In genomic region chr12:2264622-2265306, GRCh38 we compare ENCODE assay signal across 12 cellular contexts.
A peak's percentile ranks its signal among the peaks of the same experiment; 100 is the strongest.
DNase-seq lines count a peak whose midpoint lies in the region; ATAC-seq and TF ChIP-seq lines count a peak whose summit lies in the region.
"Had no signal": no experiment of that assay in that cellular context is flagged by ENCODE, and none has a peak within 500 bp of the region (broad histone marks: within the 10 kb centered on the region; RNA-seq: fewer than 3 reads in every experiment).

No MANE protein-coding gene starts in this region.

- in situ Hi-C loops in astrocyte of the spinal cord (cut with HindIII; ENCODE audit: low sequenced_read_pairs) = no loop called here

- H3K4me1 ChIP-seq in right cardiac atrium (ENCODE audit: control insufficient read depth, insufficient read depth, low read length) (peaks cover 18% of the 10 kb centered on the region), skeletal muscle satellite cell (ENCODE audit: control insufficient read depth, insufficient read depth, low read length) (peaks cover 59% of the 10 kb centered on the region)

- ATAC-seq in right cardiac atrium (peak; percentile 37 to 58), HG03045 (IDR thresholded peaks at IDR 0.05; ENCODE audit: unreplicated experiment) (no peak), HG02840 (IDR thresholded peaks at IDR 0.05; ENCODE audit: low FRiP score, unreplicated experiment) (no peak), left lobe of liver (no peak)
- ATAC-seq: K562 had no signal

- no peaks in the 10 kb centered on the region for H3K9me3 ChIP-seq in right cardiac atrium (ENCODE audit: control insufficient read depth, low read length)
- H3K9me3 ChIP-seq in skeletal muscle satellite cell (replicated peaks; ENCODE audit: low read length) = no peaks in the 10 kb centered on the region

- peak; percentile 67 for DNase-seq in ELF-1 (ENCODE audit: low read depth, low spot score)
- DNase-seq in astrocyte of the spinal cord (ENCODE audit: low read depth, low spot score) = peak; percentile 92
- DNase-seq in right cardiac atrium = peak in 1 of 3 donors; percentile 54
- no peak for DNase-seq in foreskin melanocyte
- DNase-seq in left lobe of liver (ENCODE audit: low spot score) = no peak
- DNase-seq: activated gamma-delta T cell, NCI-H510A treated with DMSO at 0.1 percent for 48 hours, nephron progenitor cell had no signal

- no peak overlapping the region for H3K4me3 ChIP-seq in astrocyte of the spinal cord (ENCODE audit: low read depth, low read length)
- H3K4me3 ChIP-seq in right cardiac atrium (ENCODE audit: low read length) = no peak overlapping the region
- peak overlapping the region; percentile 37 for H3K4me3 ChIP-seq in skeletal muscle satellite cell (ENCODE audit: low read length)
- H3K4me3 ChIP-seq: K562 had no signal

- no peaks in the 10 kb centered on the region for H3K36me3 ChIP-seq in skeletal muscle satellite cell (ENCODE audit: insufficient read depth, low read length)

- peak overlapping the region; percentile 42 for H3K27ac ChIP-seq in right cardiac atrium (ENCODE audit: low read length)

- H3K27me3 ChIP-seq in right cardiac atrium (ENCODE audit: control insufficient read depth, insufficient read depth) (no peaks in the 10 kb centered on the region), skeletal muscle satellite cell (ENCODE audit: control insufficient read depth, insufficient read depth, low read length) (no peaks in the 10 kb centered on the region)

- no peak for TF ChIP-seq CTCF in astrocyte of the spinal cord (IDR thresholded peaks at IDR 0.05; ENCODE audit: low read depth, low read length)

- intact Hi-C loops in right cardiac atrium (cut with DNase I) = no loop called here

- WGBS in right cardiac atrium = 51% methylated on average over 8 of the region's 8 CpGs

- peak overlapping the region; percentile 70 for H3K4me2 ChIP-seq in skeletal muscle satellite cell (ENCODE audit: low read length)

- H3K9ac ChIP-seq in skeletal muscle satellite cell (ENCODE audit: low read depth, low read length) = peak overlapping the region; percentile 60

Comparison
In these comparisons a context has a peak if more than half of its experiments do, and no peak if none do; other contexts are left out.
1. DNase-seq: peak in ELF-1 (single experiment) and astrocyte of the spinal cord (single experiment); none in foreskin melanocyte (single experiment) and left lobe of liver (single experiment).
2. ATAC-seq: peak in right cardiac atrium (2 of 2); none in HG03045 (single experiment), HG02840 (single experiment) and left lobe of liver (single experiment).